ENCODE assay signal across 8 cellular contexts in genomic region chr1:93170141-93170678, GRCh38. TPM values are rescaled to one million over a fixed set of nuclear protein-coding genes. Genes with fewer than 3 reads are reported as not detected.
A peak's percentile ranks its signal among the peaks of the same experiment; 100 is the strongest.
DNase-seq lines count a peak whose midpoint lies in the region; ATAC-seq, FAIRE-seq and TF ChIP-seq lines count a peak whose summit lies in the region.
"Not testable (repeated sequence)": the region's sequence is repeated elsewhere in the genome, so short reads cannot be mapped to it uniquely, and the experiment has no call there.

No MANE protein-coding gene starts in this region.

- H3K18ac ChIP-seq in H9 (ENCODE audit: insufficient read length, low read depth, low read length), result not testable (repeated sequence)

- POLR2A ChIA-PET in WTC11 (lab: Charles Lee), result not testable (repeated sequence)
- POLR2A ChIA-PET in K562 (lab: Yijun Ruan, JAX), result interaction anchor here (0.6 to 0.9 kb wide), 4 partner anchors 9 to 608 kb away, joined by 3 to 4 read pairs (median 4); no protein-coding TSS in a partner anchor

- not testable (repeated sequence) for TF ChIP-seq CTCF in H9 (conservative IDR thresholded peaks at IDR 0.05); WTC11 (IDR thresholded peaks at IDR 0.05); K562 (IDR thresholded peaks at IDR 0.05 in 2 of 3, conservative IDR thresholded peaks at IDR 0.05 in 1 of 3; ENCODE audit: insufficient read depth in 2 of 3, low read depth in 1 of 3, low read length in 3 of 3); natural killer cell (IDR thresholded peaks at IDR 0.05)

- not testable (repeated sequence) for TF ChIP-seq EP300 in K562 (IDR thresholded peaks at IDR 0.05; ENCODE audit: low read length)

- not testable (repeated sequence) for H3K9ac ChIP-seq in H9 (ENCODE audit: extremely low read depth, insufficient read length, low read length); K562 (ENCODE audit: insufficient read depth in 1 of 2, low read depth in 2 of 2, low read length in 2 of 2)

- not testable (repeated sequence) for H4K20me1 ChIP-seq in H9 (ENCODE audit: control insufficient read depth, insufficient read depth, insufficient read length); K562 (replicated peaks; ENCODE audit: control insufficient read depth, insufficient read depth, low read length)

- CTCF ChIA-PET in WTC11 (lab: Charles Lee), result interaction anchor here (0.6 to 1.5 kb wide), 3 partner anchors 9 to 90 kb away, joined by 3 to 4 read pairs (median 3); no protein-coding TSS in a partner anchor
- CTCF ChIA-PET in K562 (lab: Yijun Ruan, JAX; ENCODE audit: low intra/inter-chr PET ratio), result not testable (repeated sequence)

- H3K23ac ChIP-seq in H9 (ENCODE audit: insufficient read length, low read depth, low read length), result not testable (repeated sequence)

- not testable (repeated sequence) for H2BK12ac ChIP-seq in H9 (ENCODE audit: insufficient read length, low read depth, low read length)

- not testable (repeated sequence) for BruUV-seq in K562 (replicated peaks; lab: Mats Ljungman, UMichigan)

- not testable (repeated sequence) for H3K79me1 ChIP-seq in H9 (ENCODE audit: insufficient read depth, low read depth, low read length, poor library complexity, severe bottlenecking)

- not testable (repeated sequence) for TF ChIP-seq RAD21 in K562 (CRISPR knock-in tag; conservative IDR thresholded peaks at IDR 0.05 in 1 of 2, IDR thresholded peaks at IDR 0.05 in 1 of 2)

- H3K4me1 Mint-ChIP-seq in H9, WTC11: not testable (repeated sequence)
- peaks cover 64% of the 10 kb centered on the region for H3K4me1 Mint-ChIP-seq in activated T-helper 17 cell treated with anti-CD3 and anti-CD28 coated beads, Interleukin-2, amount 50 U/mL, for 72 hours
- H3K4me1 Mint-ChIP-seq in natural killer cell, result peaks cover 70 to 77% of the 10 kb centered on the region in 2 donors

- not testable (repeated sequence) for H3K79me2 ChIP-seq in H9 (ENCODE audit: insufficient read depth, low read length)
- H3K79me2 ChIP-seq in K562 (ENCODE audit: control insufficient read depth, insufficient read depth, low read length), result peaks cover 98% of the 10 kb centered on the region

- not testable (repeated sequence) for H2AFZ ChIP-seq in H9 (ENCODE audit: low read length); K562 (ENCODE audit: low read depth, low read length)

- not testable (repeated sequence) for H3K27me3 Mint-ChIP-seq in H9 (ENCODE audit: low read depth); WTC11 (ENCODE audit: low read depth); activated T-helper 17 cell treated with anti-CD3 and anti-CD28 coated beads, Interleukin-2, amount 50 U/mL, for 72 hours; natural killer cell (ENCODE audit: low read depth in 2 of 2)

- not testable (repeated sequence) for H3K4me1 ChIP-seq in H9 (ENCODE audit: insufficient read depth, low read length); K562 (replicated peaks in 1 of 2; ENCODE audit: control insufficient read depth in 2 of 2, insufficient read depth in 2 of 2, low read length in 2 of 2); right cardiac atrium (ENCODE audit: control insufficient read depth, insufficient read depth, low read length); thymus (ENCODE audit: control insufficient read depth, insufficient read depth, low read length)

- in situ Hi-C loops in K562 (cut with MboI), result not testable (repeated sequence)

- intact Hi-C loops in K562 (cut with micrococcal nuclease); right cardiac atrium (cut with DNase I); natural killer cell (cut with micrococcal nuclease); posterior vena cava (cut with DNase I): not testable (repeated sequence)

- not testable (repeated sequence) for H2BK20ac ChIP-seq in H9 (ENCODE audit: low read depth, low read length, poor library complexity, severe bottlenecking)

- DNase-seq in H9 (peak; percentile 35), right cardiac atrium (peak in 2 of 3 donors; percentile 47 to 59), posterior vena cava (ENCODE audit: low spot score) (peak; percentile 73)
- DNase-seq in WTC11 (ENCODE audit: low spot score); K562 (ENCODE audit: extremely low read depth in 1 of 4, low spot score in 3 of 4); natural killer cell: not testable (repeated sequence)

- not testable (repeated sequence) for H3K9me3 Mint-ChIP-seq in H9; activated T-helper 17 cell treated with anti-CD3 and anti-CD28 coated beads, Interleukin-2, amount 50 U/mL, for 72 hours; natural killer cell
- H3K9me3 Mint-ChIP-seq in WTC11, result peaks cover 19% of the 10 kb centered on the region

- not testable (repeated sequence) for H2AK5ac ChIP-seq in H9 (ENCODE audit: insufficient read length, low read length)

- peaks cover 6 to 35% (median 30%) of the 10 kb centered on the region in 3 experiments; a peak in 6 of 7 replicates for H3K36me3 Mint-ChIP-seq in H9 (ENCODE audit: insufficient read depth in 1 of 3, low read depth in 3 of 3)
- H3K36me3 Mint-ChIP-seq in WTC11, result peaks cover 21% of the 10 kb centered on the region
- H3K36me3 Mint-ChIP-seq in activated T-helper 17 cell treated with anti-CD3 and anti-CD28 coated beads, Interleukin-2, amount 50 U/mL, for 72 hours (ENCODE audit: low read depth), result peaks cover 70% of the 10 kb centered on the region
- H3K36me3 Mint-ChIP-seq in natural killer cell, result not testable (repeated sequence)

- WGBS in H9 (ENCODE audit: extremely low coverage, insufficient read length, low lambda C conversion rate), result no CpG with 5 or more reads among the region's 36 CpGs
- 97% methylated on average over 16 of the region's 36 CpGs for WGBS in K562 (ENCODE audit: insufficient coverage, low coverage, missing lambda C conversion rate)
- WGBS in right cardiac atrium, result 97% methylated on average over 36 of the region's 36 CpGs
- WGBS in thymus, result 98% methylated on average over 36 of the region's 36 CpGs

- FAIRE-seq in K562 (lab: Jason Lieb, UNC), result not testable (repeated sequence)

- H3T11ph ChIP-seq in H9 (ENCODE audit: low read length), result not testable (repeated sequence)

- H2BK120ac ChIP-seq in H9 (ENCODE audit: low read depth, low read length, poor library complexity, severe bottlenecking), result not testable (repeated sequence)

- H3K4me3 ChIP-seq in K562; right cardiac atrium (ENCODE audit: low read length); thymus (ENCODE audit: low read length): not testable (repeated sequence)

- ATAC-seq in WTC11; activated T-helper 17 cell treated with anti-CD3 and anti-CD28 coated beads, Interleukin-2, amount 50 U/mL, for 72 hours (replicated peaks); K562; right cardiac atrium; natural killer cell: not testable (repeated sequence)

- not testable (repeated sequence) for H3K9me1 ChIP-seq in K562 (ENCODE audit: control insufficient read depth, insufficient read depth, low read length)

- not testable (repeated sequence) for H3K4me3 Mint-ChIP-seq in H9, WTC11
- H3K4me3 Mint-ChIP-seq in activated T-helper 17 cell treated with anti-CD3 and anti-CD28 coated beads, Interleukin-2, amount 50 U/mL, for 72 hours, result peak overlapping the region; percentile 86
- H3K4me3 Mint-ChIP-seq in natural killer cell, result peak overlapping the region; percentile 93

- H3K23me2 ChIP-seq in H9 (ENCODE audit: insufficient read length, low read depth, low read length, poor library complexity, severe bottlenecking), result not testable (repeated sequence)

- not testable (repeated sequence) for H3K27ac Mint-ChIP-seq in H9; WTC11; activated T-helper 17 cell treated with anti-CD3 and anti-CD28 coated beads, Interleukin-2, amount 50 U/mL, for 72 hours
- H3K27ac Mint-ChIP-seq in natural killer cell, result peak overlapping the region in 1 of 2 donors; percentile 80

- not testable (repeated sequence) for H3K27me3 ChIP-seq in H9 (ENCODE audit: insufficient read depth, low read length); K562 (ENCODE audit: control insufficient read depth in 2 of 2, insufficient read depth in 2 of 2, low read length in 2 of 2); right cardiac atrium (ENCODE audit: control insufficient read depth, insufficient read depth); thymus (ENCODE audit: control insufficient read depth, insufficient read depth)

- not testable (repeated sequence) for H3K56ac ChIP-seq in H9 (ENCODE audit: insufficient read length, low read depth, low read length)

- TF ChIP-seq POLR2A in K562 (conservative IDR thresholded peaks at IDR 0.05), result not testable (repeated sequence)

- not testable (repeated sequence) for H4K91ac ChIP-seq in H9 (ENCODE audit: insufficient read length, low read depth, low read length)

- not testable (repeated sequence) for H2BK15ac ChIP-seq in H9 (ENCODE audit: low read depth, low read length)

- H3K27ac ChIP-seq in H9 (ENCODE audit: insufficient read length, low read depth, low read length); K562 (ENCODE audit: extremely low read depth, low read depth, low read length); right cardiac atrium (ENCODE audit: low read length): not testable (repeated sequence)
- peak overlapping the region; percentile 5 for H3K27ac ChIP-seq in thymus (ENCODE audit: low read depth)

- not testable (repeated sequence) for H2BK5ac ChIP-seq in H9 (ENCODE audit: insufficient read length, low read length)

- not testable (repeated sequence) for H3K14ac ChIP-seq in H9 (ENCODE audit: insufficient read depth, low read length)

- H3K36me3 ChIP-seq in K562 (ENCODE audit: control insufficient read depth, insufficient read depth, low read length), result peaks cover 33% of the 10 kb centered on the region; the same call in 2 of the 3 replicates
- H3K36me3 ChIP-seq in thymus (ENCODE audit: control insufficient read depth, insufficient read depth), result not testable (repeated sequence)

- H3K9me3 ChIP-seq in H9 (ENCODE audit: control insufficient read depth, low read depth, low read length); K562 (replicated peaks; ENCODE audit: control insufficient read depth, insufficient read depth, low read depth, low read length); right cardiac atrium (ENCODE audit: control insufficient read depth, low read length); thymus (ENCODE audit: control insufficient read depth): not testable (repeated sequence)

- not testable (repeated sequence) for H3K4me2 ChIP-seq in H9 (ENCODE audit: insufficient read depth, insufficient read length, low read length); K562 (ENCODE audit: insufficient read depth, low read length)

- H4K8ac ChIP-seq in H9 (replicated peaks; ENCODE audit: insufficient read length, low read depth, low read length), result not testable (repeated sequence)

- not testable (repeated sequence) for H4K5ac ChIP-seq in H9 (ENCODE audit: insufficient read length, low read depth, low read length)

- H3K4ac ChIP-seq in H9 (ENCODE audit: low read depth, low read length), result not testable (repeated sequence)

RNA-seq across cellular contexts. Expression of gene TMED5, which starts 10.0 kb away (rescaled TPM):
- total RNA-seq in H9 (2021) (32.9 and 35.0 TPM in 2 replicates), WTC11 (2021) (25.1 to 28.5 TPM (median 25.6 TPM) in 3 replicates), K562 (2014; rRNA removed) (64.2 and 87.1 TPM in 2 replicates), K562 (2014; rRNA removed; fragmentation: Illumina TruSeq; extraction: Trizol) (67.2 and 76.3 TPM in 2 replicates), K562 (2015; rRNA removed; fragmentation: Illumina TruSeq; extraction: Trizol) (75.9 and 83.7 TPM in 2 replicates), K562 (2021) (68.1 and 74.5 TPM in 2 replicates), right cardiac atrium (10 to 100 TPM; 43.0 to 86.6 (median 48.1) TPM), natural killer cell (10 to 100 TPM; 64.6 to 73.5 (median 67.0) TPM), posterior vena cava (10 to 100 TPM; 38.4 to 67.5 TPM)
- 10 to 100 TPM; 37.6 to 43.1 TPM for total RNA-seq in activated T-helper 17 cell treated with anti-CD3 and anti-CD28 coated beads, Interleukin-2, amount 50 U/mL, for 72 hours
- 40.9 and 83.3 TPM in 2 replicates for total RNA-seq in K562 (2011; cell fraction: chromatin; rRNA removed; ENCODE audit: low replicate concordance)
- 32.5 and 42.5 TPM in 2 replicates for total RNA-seq in K562 (2011; cell fraction: nucleolus; rRNA removed)
- total RNA-seq in K562 (2011; cell fraction: nucleoplasm; rRNA removed), result 60.3 and 83.3 TPM in 2 replicates
- polyA plus RNA-seq in K562 (2011; rRNA removed) (53.5 and 71.3 TPM in 2 replicates), K562 (2014; fragmentation: Illumina TruSeq; extraction: Trizol) (60.9 and 63.5 TPM in 2 replicates), K562 (2014; fragmentation: Nextera tagmentation; extraction: Ambion mirVana) (10 to 100 TPM; 28.7 to 43.9 TPM), K562 (2014; rRNA removed) (70.0 and 71.9 TPM in 2 replicates), right cardiac atrium (19.5 TPM), thymus (26.9 TPM)
- polyA plus RNA-seq in K562 (2011; cell fraction: cytosol; rRNA removed), result 31.2 and 37.7 TPM in 2 replicates
- polyA plus RNA-seq in K562 (2011; cell fraction: nucleus; rRNA removed), result 22.2 and 24.8 TPM in 2 replicates
- 47.8 and 59.5 TPM in 2 replicates for polyA plus RNA-seq in K562 (2012)
- polyA minus RNA-seq in K562 (2011; rRNA and poly(A)+ RNA removed), result 66.2 and 73.9 TPM in 2 replicates
- polyA minus RNA-seq in K562 (2011; cell fraction: cytosol; rRNA and poly(A)+ RNA removed), result 73.0 and 84.8 TPM in 2 replicates
- polyA minus RNA-seq in K562 (2011; cell fraction: nucleus; rRNA and poly(A)+ RNA removed), result 23.7 and 32.3 TPM in 2 replicates

RNA-seq across cellular contexts. Expression of gene CCDC18, which starts 10.3 kb away (rescaled TPM):
- total RNA-seq in H9 (2021) (17.3 and 19.5 TPM in 2 replicates), WTC11 (2021) (21.3 to 24.9 TPM (median 23.0 TPM) in 3 replicates), K562 (2014; rRNA removed) (14.7 and 21.6 TPM in 2 replicates), K562 (2014; rRNA removed; fragmentation: Illumina TruSeq; extraction: Trizol) (29.5 and 35.9 TPM in 2 replicates), K562 (2015; rRNA removed; fragmentation: Illumina TruSeq; extraction: Trizol) (29.7 and 34.2 TPM in 2 replicates), K562 (2021) (20.4 TPM in 2 replicates), right cardiac atrium (1 to 10 TPM; 2.7 to 5.7 (median 3.5) TPM), natural killer cell (10 to 100 TPM; 11.7 to 17.2 (median 14.4) TPM), posterior vena cava (1 to 10 TPM; 5.6 to 7.2 TPM)
- total RNA-seq in activated T-helper 17 cell treated with anti-CD3 and anti-CD28 coated beads, Interleukin-2, amount 50 U/mL, for 72 hours, result 10 to 100 TPM; 12.7 to 15.2 TPM
- total RNA-seq in K562 (2011; cell fraction: chromatin; rRNA removed; ENCODE audit: low replicate concordance), result 8.1 and 57.0 TPM in 2 replicates
- total RNA-seq in K562 (2011; cell fraction: nucleolus; rRNA removed), result 4.2 and 9.7 TPM in 2 replicates
- 9.6 and 14.3 TPM in 2 replicates for total RNA-seq in K562 (2011; cell fraction: nucleoplasm; rRNA removed)
- polyA plus RNA-seq in K562 (2011; rRNA removed) (21.1 and 22.2 TPM in 2 replicates), K562 (2014; fragmentation: Illumina TruSeq; extraction: Trizol) (23.4 and 24.3 TPM in 2 replicates), K562 (2014; fragmentation: Nextera tagmentation; extraction: Ambion mirVana) (10 to 100 TPM; 19.5 to 24.6 TPM), K562 (2014; rRNA removed) (20.2 and 24.7 TPM in 2 replicates), right cardiac atrium (2.4 TPM), thymus (13.3 TPM)
- 1.9 and 4.5 TPM in 2 replicates for polyA plus RNA-seq in K562 (2011; cell fraction: cytosol; rRNA removed)
- 15.4 and 24.3 TPM in 2 replicates for polyA plus RNA-seq in K562 (2011; cell fraction: nucleus; rRNA removed)
- polyA plus RNA-seq in K562 (2012), result 22.2 and 25.5 TPM in 2 replicates
- 25.3 and 42.5 TPM in 2 replicates for polyA minus RNA-seq in K562 (2011; rRNA and poly(A)+ RNA removed)
- 12.2 and 14.1 TPM in 2 replicates for polyA minus RNA-seq in K562 (2011; cell fraction: cytosol; rRNA and poly(A)+ RNA removed)
- 11.0 and 25.7 TPM in 2 replicates for polyA minus RNA-seq in K562 (2011; cell fraction: nucleus; rRNA and poly(A)+ RNA removed)
